In the genomic region with DNA sequence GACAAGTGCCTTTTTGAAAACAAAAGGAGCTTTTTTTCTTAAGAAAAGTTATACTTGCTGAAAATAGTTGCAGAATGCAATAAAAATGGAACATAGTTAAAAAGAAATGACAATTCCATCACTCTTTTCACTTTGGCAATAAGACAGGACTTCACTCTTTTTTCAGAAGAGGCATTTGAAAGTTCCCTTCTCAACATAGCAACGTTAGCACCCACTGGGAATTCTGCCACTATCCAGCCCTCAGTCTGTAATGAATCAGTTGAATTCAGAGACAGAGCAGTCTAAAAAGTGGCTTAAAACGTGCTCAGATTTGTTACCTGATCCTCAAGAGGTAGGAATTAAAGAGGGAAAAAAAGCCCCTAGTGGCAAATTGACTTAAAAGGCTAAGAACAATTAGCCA, we compare ENCODE assay signal across 21 cellular contexts. TPM values are rescaled to one million over a fixed set of nuclear protein-coding genes. Genes with fewer than 3 reads are reported as not detected.
A peak's percentile ranks its signal among the peaks of the same experiment; 100 is the strongest.
DNase-seq lines count a peak whose midpoint lies in the region; ATAC-seq, FAIRE-seq and TF ChIP-seq lines count a peak whose summit lies in the region.
"Had no signal": no experiment of that assay in that cellular context is flagged by ENCODE, and none has a peak within 500 bp of the region (broad histone marks: within the 10 kb centered on the region; RNA-seq: fewer than 3 reads in every experiment).

No MANE protein-coding gene starts in this region.

- H3K27me3 ChIP-seq in OCI-LY1 (ENCODE audit: insufficient read depth, low read length): no peaks in the 10 kb centered on the region
- H3K27me3 ChIP-seq in endothelial cell of umbilical vein (ENCODE audit: control insufficient read depth in 2 of 2, insufficient read depth in 2 of 2, low read length in 2 of 2): no peaks in the 10 kb centered on the region
- no peaks in the 10 kb centered on the region for H3K27me3 ChIP-seq in tibial artery

- no TSS peak for BruUV-seq in endothelial cell of umbilical vein (replicated peaks; lab: Mats Ljungman, UMichigan)

- no peaks in the 10 kb centered on the region for H3K27me3 Mint-ChIP-seq in activated naive CD4-positive, alpha-beta T cell treated with anti-CD3 and anti-CD28 coated beads for 36 hours (ENCODE audit: low read depth)
- no peaks in the 10 kb centered on the region for H3K27me3 Mint-ChIP-seq in activated T-cell treated with anti-CD3 and anti-CD28 coated beads, Interleukin-2, amount 50 U/mL, for 72 hours (ENCODE audit: low read depth)

- dilution Hi-C loops in endothelial cell of umbilical vein (cut with MboI; ENCODE audit: extremely low pct_ligation_motif_present, low sequenced_read_pairs): no loop called here

- no peak overlapping the region for H3K4me2 ChIP-seq in OCI-LY1 (ENCODE audit: low read length)
- H3K4me2 ChIP-seq in endothelial cell of umbilical vein (ENCODE audit: insufficient read depth, low read length): no peak overlapping the region

- peaks cover 23% of the 10 kb centered on the region for H3F3A ChIP-seq in OCI-LY1 (ENCODE audit: insufficient read depth, low read length)

- H3K4me3 Mint-ChIP-seq in activated naive CD4-positive, alpha-beta T cell treated with anti-CD3 and anti-CD28 coated beads for 36 hours: no peak overlapping the region
- no peak overlapping the region for H3K4me3 Mint-ChIP-seq in activated T-cell treated with anti-CD3 and anti-CD28 coated beads, Interleukin-2, amount 50 U/mL, for 72 hours
- H3K4me3 Mint-ChIP-seq: neural crest cell had no signal

- H3K79me2 ChIP-seq in OCI-LY1 (ENCODE audit: insufficient read depth, low read length) (peaks cover 11% of the 10 kb centered on the region), endothelial cell of umbilical vein (ENCODE audit: control insufficient read depth, insufficient read depth, low read length) (peaks cover 4% of the 10 kb centered on the region)

- H3K4me1 ChIP-seq in OCI-LY1 (ENCODE audit: insufficient read depth, low read length, severe bottlenecking) (peaks cover 41% of the 10 kb centered on the region), endothelial cell of umbilical vein (ENCODE audit: control insufficient read depth, extremely low read depth, insufficient read depth, low read length) (peaks cover 31% of the 10 kb centered on the region), tibial artery (peaks cover 0 to 23% (median 6%) of the 10 kb centered on the region in 4 donors)
- H3K4me1 ChIP-seq: Caco-2 had no signal

- peaks cover 86% of the 10 kb centered on the region for H3K4me1 Mint-ChIP-seq in activated naive CD4-positive, alpha-beta T cell treated with anti-CD3 and anti-CD28 coated beads for 36 hours (ENCODE audit: low read depth)
- H3K4me1 Mint-ChIP-seq in activated T-cell treated with anti-CD3 and anti-CD28 coated beads, Interleukin-2, amount 50 U/mL, for 72 hours (ENCODE audit: low read depth): peaks cover 91% of the 10 kb centered on the region

- H3K9me3 Mint-ChIP-seq in activated naive CD4-positive, alpha-beta T cell treated with anti-CD3 and anti-CD28 coated beads for 36 hours: no peaks in the 10 kb centered on the region
- peaks cover 0 to 4% of the 10 kb centered on the region in 2 donors for H3K9me3 Mint-ChIP-seq in activated naive CD4-positive, alpha-beta T cell treated with anti-CD3 and anti-CD28 coated beads, Interleukin-2, amount 50 U/mL, for 72 hours
- H3K9me3 Mint-ChIP-seq in activated T-cell treated with anti-CD3 and anti-CD28 coated beads, Interleukin-2, amount 50 U/mL, for 72 hours: no peaks in the 10 kb centered on the region
- H3K9me3 Mint-ChIP-seq: neural crest cell had no signal

- no peak overlapping the region for H3K4me3 ChIP-seq in OCI-LY1 (ENCODE audit: low read depth, low read length, poor library complexity, severe bottlenecking)
- no peak overlapping the region for H3K4me3 ChIP-seq in endothelial cell of umbilical vein (replicated peaks in 1 of 3; ENCODE audit: insufficient read depth in 1 of 3, low read depth in 1 of 3, low read length in 3 of 3)
- no peak overlapping the region for H3K4me3 ChIP-seq in tibial artery
- H3K4me3 ChIP-seq: esophagus muscularis mucosa, GM12878 had no signal

- no peak for DNase-seq in activated naive CD4-positive, alpha-beta T cell treated with anti-CD3 and anti-CD28 coated beads for 36 hours
- no peak for DNase-seq in activated naive CD4-positive, alpha-beta T cell treated with anti-CD3 and anti-CD28 coated beads, Interleukin-2, amount 50 U/mL, for 72 hours (ENCODE audit: low spot score in 2 of 2)
- no peak for DNase-seq in endothelial cell of umbilical vein (ENCODE audit: low read depth, low spot score)
- no peak for DNase-seq in tibial artery
- DNase-seq in T-helper 1 cell: no peak
- DNase-seq in HCEC 1CT: no peak
- DNase-seq in activated T-cell treated with anti-CD3 and anti-CD28 coated beads, Interleukin-2, amount 50 U/mL, for 72 hours: no peak
- DNase-seq: activated CD4-positive, alpha-beta T cell treated with anti-CD3 and anti-CD28 coated beads, Interleukin-2, amount 50 U/mL, for 48 hours; Caco-2; mesenchymal stem cell; NCI-H1694; NCI-H510A; retina; stimulated activated CD4-positive, alpha-beta T cell treated with anti-CD3 and anti-CD28 coated beads, Interleukin-15, amount 100 ng/mL, for 24 hours; stimulated activated naive CD8-positive, alpha-beta T cell treated with anti-CD3 and anti-CD28 coated beads, Interleukin-15, Interleukin-2, amounts not matched to agents 100 U/mL and 50 U/mL, for 24 hours had no signal

- H3K27ac ChIP-seq in OCI-LY1 (ENCODE audit: low read depth, low read length, poor library complexity, severe bottlenecking): peak overlapping the region; percentile 87
- no peak overlapping the region for H3K27ac ChIP-seq in endothelial cell of umbilical vein (ENCODE audit: insufficient read depth, low read depth, low read length)
- H3K27ac ChIP-seq in tibial artery: peak overlapping the region; percentile 12 to 18

- H3K27ac Mint-ChIP-seq in activated naive CD4-positive, alpha-beta T cell treated with anti-CD3 and anti-CD28 coated beads for 36 hours: peak overlapping the region; percentile 70
- no peak overlapping the region for H3K27ac Mint-ChIP-seq in activated naive CD4-positive, alpha-beta T cell treated with anti-CD3 and anti-CD28 coated beads, Interleukin-2, amount 50 U/mL, for 72 hours
- H3K27ac Mint-ChIP-seq in activated T-cell treated with anti-CD3 and anti-CD28 coated beads, Interleukin-2, amount 50 U/mL, for 72 hours: no peak overlapping the region

- peaks cover 92% of the 10 kb centered on the region for H3K36me3 ChIP-seq in OCI-LY1 (ENCODE audit: insufficient read depth, low read length)
- peaks cover 20 to 25% of the 10 kb centered on the region in 2 experiments for H3K36me3 ChIP-seq in endothelial cell of umbilical vein (ENCODE audit: control insufficient read depth in 2 of 2, extremely low read depth in 1 of 2, insufficient read depth in 2 of 2, low read length in 2 of 2)
- peaks cover 11 to 36% (median 28%) of the 10 kb centered on the region in 3 donors for H3K36me3 ChIP-seq in tibial artery

- no peak for TF ChIP-seq POLR2A in endothelial cell of umbilical vein (IDR thresholded peaks at IDR 0.05; ENCODE audit: low read depth, low read length)

- POLR2A ChIA-PET in endothelial cell of umbilical vein (lab: Charles Lee): interaction anchor here (1.0 kb wide), 1 partner anchor 146 kb away, joined by 5 read pairs; no protein-coding TSS in a partner anchor

- TF ChIP-seq CTCF in OCI-LY1 (IDR thresholded peaks at IDR 0.05; ENCODE audit: low read length) (no peak), endothelial cell of umbilical vein (IDR thresholded peaks at IDR 0.05; ENCODE audit: extremely low read depth in 1 of 2, insufficient read depth in 1 of 2, low read depth in 1 of 2, low read length in 2 of 2) (no peak), tibial artery (IDR thresholded peaks at IDR 0.05) (no peak)

- H2AFZ ChIP-seq in OCI-LY1 (ENCODE audit: low read length): no peak overlapping the region
- H2AFZ ChIP-seq in endothelial cell of umbilical vein (ENCODE audit: low read depth, low read length): no peak overlapping the region

- no peaks in the 10 kb centered on the region for H3K9me2 ChIP-seq in OCI-LY1 (ENCODE audit: low read depth, low read length)

- no peak overlapping the region for H3K9ac ChIP-seq in OCI-LY1 (ENCODE audit: low read length)
- no peak overlapping the region for H3K9ac ChIP-seq in endothelial cell of umbilical vein (replicated peaks; ENCODE audit: extremely low read depth, insufficient read depth, low read length)

- peaks cover 69% of the 10 kb centered on the region for H3K36me3 Mint-ChIP-seq in activated naive CD4-positive, alpha-beta T cell treated with anti-CD3 and anti-CD28 coated beads for 36 hours (ENCODE audit: low read depth)
- H3K36me3 Mint-ChIP-seq in activated naive CD4-positive, alpha-beta T cell treated with anti-CD3 and anti-CD28 coated beads, Interleukin-2, amount 50 U/mL, for 72 hours: peaks cover 47 to 92% of the 10 kb centered on the region in 2 donors
- H3K36me3 Mint-ChIP-seq in activated T-cell treated with anti-CD3 and anti-CD28 coated beads, Interleukin-2, amount 50 U/mL, for 72 hours (ENCODE audit: insufficient read depth in 2 of 2): peaks cover 23 to 37% of the 10 kb centered on the region in 2 donors

- no peaks in the 10 kb centered on the region for H3K9me1 ChIP-seq in endothelial cell of umbilical vein (replicated peaks; ENCODE audit: control insufficient read depth, extremely low read depth, insufficient read depth, low read length)

- intact Hi-C loops in activated naive CD4-positive, alpha-beta T cell treated with anti-CD3 and anti-CD28 coated beads for 36 hours (cut with micrococcal nuclease): loop anchor here (10.0 kb wide), 1 partner anchor 927 kb away; no protein-coding TSS in a partner anchor
- intact Hi-C loops in endothelial cell of umbilical vein (cut with micrococcal nuclease) (no loop called here), tibial artery (cut with DNase I; ENCODE audit: low total_unique reads) (no loop called here)

- no peak for ATAC-seq in activated naive CD4-positive, alpha-beta T cell treated with anti-CD3 and anti-CD28 coated beads, Interleukin-2, amount 50 U/mL, for 72 hours
- ATAC-seq in activated T-cell treated with anti-CD3 and anti-CD28 coated beads, Interleukin-2, amount 50 U/mL, for 72 hours (replicated peaks in 1 of 2): no peak
- ATAC-seq: GM12878; Panc1; SK-N-SH treated with all-trans-retinoic acid at 6 μM for 48 hours; stimulated activated naive CD8-positive, alpha-beta T cell treated with anti-CD3 and anti-CD28 coated beads, Interleukin-15, Interleukin-2, amounts not matched to agents 100 U/mL and 50 U/mL, for 24 hours had no signal

- CTCF ChIA-PET in activated naive CD4-positive, alpha-beta T cell treated with anti-CD3 and anti-CD28 coated beads for 36 hours (lab: Charles Lee): interaction anchor here (0.7 to 1.2 kb wide), 2 partner anchors 121 to 180 kb away, joined by 3 read pairs; no protein-coding TSS in a partner anchor
- CTCF ChIA-PET in endothelial cell of umbilical vein (lab: Charles Lee): interaction anchor here (0.9 to 1.5 kb wide), 3 partner anchors 9 to 96 kb away, joined by 3 to 4 read pairs (median 3); no protein-coding TSS in a partner anchor

- peak; percentile 28 for FAIRE-seq in endothelial cell of umbilical vein (lab: Jason Lieb, UNC)
- FAIRE-seq: GM12878 had no signal

- H3K9me3 ChIP-seq in OCI-LY1 (ENCODE audit: low read length) (0 out of 2 replicates have a peak, but pooled peaks cover 3% of the 10 kb centered on the region), endothelial cell of umbilical vein (replicated peaks; ENCODE audit: control insufficient read depth, insufficient read depth, low read length) (no peaks in the 10 kb centered on the region), tibial artery (no peaks in the 10 kb centered on the region)
- H3K9me3 ChIP-seq: Caco-2, esophagus muscularis mucosa had no signal

- no peaks in the 10 kb centered on the region for H4K20me1 ChIP-seq in OCI-LY1 (ENCODE audit: insufficient read depth, low read length)
- no peaks in the 10 kb centered on the region for H4K20me1 ChIP-seq in endothelial cell of umbilical vein (replicated peaks; ENCODE audit: control insufficient read depth, extremely low read depth, insufficient read depth, low read length)

RNA-seq across cellular contexts. Expression of a gene that starts 10.2 kb away (rescaled TPM):
- 10 to 100 TPM; 75.0 to 77.8 TPM for total RNA-seq in activated naive CD4-positive, alpha-beta T cell treated with anti-CD3 and anti-CD28 coated beads for 36 hours
- 100 to 1,000 TPM in 1 of 2 donors, 10 to 100 TPM in 1; 76.0 to 216 TPM for total RNA-seq in activated naive CD4-positive, alpha-beta T cell treated with anti-CD3 and anti-CD28 coated beads, Interleukin-2, amount 50 U/mL, for 72 hours
- 138 and 148 TPM in 2 replicates for total RNA-seq in endothelial cell of umbilical vein
- 95.0 and 112 TPM in 2 replicates for polyA plus RNA-seq in endothelial cell of umbilical vein
- 82.8 and 96.8 TPM in 2 replicates for polyA plus RNA-seq in endothelial cell of umbilical vein (2011; cell fraction: cytosol; rRNA removed)
- 74.3 and 90.8 TPM in 2 replicates for polyA plus RNA-seq in endothelial cell of umbilical vein (2011; cell fraction: nucleus; rRNA removed)
- polyA plus RNA-seq in endothelial cell of umbilical vein (2012): 46.5 and 55.3 TPM in 2 replicates
- 28.0 and 34.8 TPM in 2 replicates for polyA minus RNA-seq in endothelial cell of umbilical vein
- not detected for polyA minus RNA-seq in endothelial cell of umbilical vein (2011; cell fraction: cytosol; rRNA and poly(A)+ RNA removed)
- polyA minus RNA-seq in endothelial cell of umbilical vein (2011; cell fraction: nucleus; rRNA and poly(A)+ RNA removed): 24.9 and 26.2 TPM in 2 replicates
- 100 to 1,000 TPM in 1 of 2 donors, 10 to 100 TPM in 1; 85.1 to 111 TPM for total RNA-seq in activated T-cell treated with anti-CD3 and anti-CD28 coated beads, Interleukin-2, amount 50 U/mL, for 72 hours
